In genomic region chr10:117145019-117145418, GRCh38 we compare ENCODE assay signal across 11 cellular contexts. TPM values are rescaled to one million over a fixed set of nuclear protein-coding genes. Genes with fewer than 3 reads are reported as not detected.
"Had no signal": no experiment of that assay in that cellular context is flagged by ENCODE, and none has a peak within 500 bp of the region (broad histone marks: within the 10 kb centered on the region; RNA-seq: fewer than 3 reads in every experiment).

No MANE protein-coding gene starts in this region.

- H3K4me3 ChIP-seq: GM23248, HAP-1 had no signal

- H3K27ac Mint-ChIP-seq: H9, HFFc6 had no signal

- DNase-seq: GM23248, GOT3, H7, H9, HCEC 1CT, HFFc6 had no signal

- ATAC-seq: HCT116 had no signal

- H3K9me3 ChIP-seq: HAP-1 had no signal

- H3K4me3 Mint-ChIP-seq: H9, HFFc6 had no signal

- H3K36me3 ChIP-seq: HAP-1 had no signal

- H2AFZ ChIP-seq: GM23248 had no signal

- H3K27ac ChIP-seq: GM23248 had no signal

- H3K9ac ChIP-seq: GM23248 had no signal

- H3K4me1 ChIP-seq: HAP-1 had no signal

- FAIRE-seq: H1, H54 had no signal

RNA-seq across cellular contexts. Expression of gene VAX1, which starts 6.9 kb away (rescaled TPM):
- total RNA-seq: GM23248, H1, H4, H9, HFFc6 had no signal
- polyA plus RNA-seq: GM23248, H1 had no signal

RNA-seq across cellular contexts. Expression of gene KCNK18, which starts 52.3 kb away (rescaled TPM):
- total RNA-seq: GM23248, H1, H4, H7, H9, HFFc6 had no signal
- polyA plus RNA-seq: GM23248, H1 had no signal
